In genomic region chr5:96408841-96409458, GRCh38 we compare ENCODE assay signal across 12 cellular contexts. TPM values are rescaled to one million over a fixed set of nuclear protein-coding genes. Genes with fewer than 3 reads are reported as not detected.
"Had no signal": no experiment of that assay in that cellular context is flagged by ENCODE, and none has a peak within 500 bp of the region (broad histone marks: within the 10 kb centered on the region; RNA-seq: fewer than 3 reads in every experiment).

No MANE protein-coding gene starts in this region.

- FAIRE-seq: colon had no signal

- H3K4me3 ChIP-seq: sigmoid colon had no signal

- H3K4me1 ChIP-seq: sigmoid colon had no signal

- ATAC-seq: activated CD8-positive, alpha-beta memory T cell treated with anti-CD3 and anti-CD28 coated beads, Interleukin-2, amount 10 ng/mL, durations not matched to agents 7 days and 5 days had no signal

- H3K9me3 ChIP-seq: sigmoid colon had no signal

- H3K36me3 ChIP-seq: sigmoid colon had no signal

- H3K27me3 ChIP-seq: sigmoid colon had no signal

- DNase-seq: activated CD4-positive, alpha-beta T cell treated with anti-CD3 and anti-CD28 coated beads for 1 hour; activated CD4-positive, alpha-beta T cell treated with anti-CD3 and anti-CD28 coated beads, Interleukin-2, amount 50 U/mL, for 48 hours; activated CD8-positive, alpha-beta memory T cell treated with anti-CD3 and anti-CD28 coated beads, Interleukin-2, amount 10 ng/mL, durations not matched to agents 7 days and 5 days; activated gamma-delta T cell; activated naive CD8-positive, alpha-beta T cell treated with anti-CD3 and anti-CD28 coated beads for 36 hours; activated T-cell treated with anti-CD3 and anti-CD28 coated beads, Interleukin-2, amount 50 U/mL, for 24 hours; glutamatergic neuron; immature natural killer cell; sigmoid colon; stimulated activated CD8-positive, alpha-beta memory T cell treated with anti-CD3 and anti-CD28 coated beads, Interleukin-4, amount 100 ng/mL, for 48 hours; T-helper 9 cell had no signal

- H3K27ac ChIP-seq: sigmoid colon had no signal

RNA-seq across cellular contexts. Expression of gene PCSK1, which starts 24.1 kb away (rescaled TPM):
- total RNA-seq: activated CD8-positive, alpha-beta memory T cell treated with anti-CD3 and anti-CD28 coated beads, Interleukin-2, amount 10 ng/mL, durations not matched to agents 7 days and 5 days; activated naive CD8-positive, alpha-beta T cell treated with anti-CD3 and anti-CD28 coated beads for 36 hours had no signal
- polyA plus RNA-seq: immature natural killer cell had no signal
